In the genomic region with DNA sequence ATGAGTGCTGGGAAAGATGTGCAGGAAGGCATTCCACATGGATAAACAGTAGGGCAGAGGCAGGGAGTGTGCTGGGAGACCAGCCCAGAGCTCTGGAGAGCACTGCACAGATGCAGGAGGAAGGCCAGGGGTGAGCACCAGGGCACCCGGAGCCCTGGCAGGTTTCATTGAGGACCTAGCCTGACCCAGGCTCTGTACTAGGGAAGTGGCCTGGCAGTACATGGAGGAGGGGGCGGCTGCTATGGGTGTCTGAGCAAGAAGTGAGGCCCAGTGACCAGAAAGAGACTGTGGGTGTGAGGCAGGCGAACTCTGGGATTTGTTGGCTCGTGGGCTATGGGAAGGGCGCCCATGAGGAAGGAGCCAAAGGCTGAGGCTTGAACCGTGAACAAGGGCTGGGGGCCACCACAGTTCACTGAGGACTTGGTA, we compare ENCODE assay signal across 16 cellular contexts.
DNase-seq lines count a peak whose midpoint lies in the region; ATAC-seq and TF ChIP-seq lines count a peak whose summit lies in the region.
"Had no signal": no experiment of that assay in that cellular context is flagged by ENCODE, and none has a peak within 500 bp of the region (broad histone marks: within the 10 kb centered on the region; RNA-seq: fewer than 3 reads in every experiment).

No MANE protein-coding gene starts in this region.

- H3K4me2 ChIP-seq in osteoblast (ENCODE audit: insufficient read depth, low read length) = no peak overlapping the region

- ATAC-seq in activated CD8-positive, alpha-beta T cell treated with anti-CD3 and anti-CD28 coated beads, Interleukin-2, amount 10 ng/mL, durations not matched to agents 7 days and 5 days = no peak
- no peak for ATAC-seq in GM21528 (IDR thresholded peaks at IDR 0.05; ENCODE audit: low FRiP score, unreplicated experiment)
- ATAC-seq: CD8-positive, alpha-beta T cell; PC-3 had no signal

- DNase-seq in cardiac septum (ENCODE audit: low spot score) (peak; percentile 69), left ventricle myocardium inferior (no peak), osteoblast (ENCODE audit: insufficient read length, low spot score, missing footprints) (peak; percentile 42), ureter (ENCODE audit: low spot score) (peak; percentile 30), COLO829 (ENCODE audit: low spot score) (no peak), NCI-H1092 treated with DMSO at 0.1 percent for 48 hours (lab: John Stamatoyannopoulos, UW) (no peak)
- DNase-seq in activated CD8-positive, alpha-beta T cell treated with anti-CD3 and anti-CD28 coated beads, Interleukin-2, amount 10 ng/mL, durations not matched to agents 7 days and 5 days = no peak
- DNase-seq: DND-41, GDM1, HFFc6, NCI-H1092, NCI-H1694 treated with DMSO at 0.1 percent for 48 hours, PC-3 had no signal

- no peak overlapping the region for H3K4me3 Mint-ChIP-seq in activated CD8-positive, alpha-beta T cell treated with anti-CD3 and anti-CD28 coated beads, Interleukin-2, amount 10 ng/mL, durations not matched to agents 7 days and 5 days
- H3K4me3 Mint-ChIP-seq: CD8-positive, alpha-beta T cell; HFFc6 had no signal

- H3K4me1 ChIP-seq in left ventricle myocardium inferior (peaks cover 9% of the 10 kb centered on the region), osteoblast (ENCODE audit: insufficient read depth, low read length) (no peaks in the 10 kb centered on the region)

- no peaks in the 10 kb centered on the region for H3K9me3 Mint-ChIP-seq in activated CD8-positive, alpha-beta T cell treated with anti-CD3 and anti-CD28 coated beads, Interleukin-2, amount 10 ng/mL, durations not matched to agents 7 days and 5 days (ENCODE audit: insufficient read depth)
- H3K9me3 Mint-ChIP-seq: CD8-positive, alpha-beta T cell; HFFc6 had no signal

- peaks cover 23% of the 10 kb centered on the region for H3K4me1 Mint-ChIP-seq in activated CD8-positive, alpha-beta T cell treated with anti-CD3 and anti-CD28 coated beads, Interleukin-2, amount 10 ng/mL, durations not matched to agents 7 days and 5 days (ENCODE audit: low read depth)

- H3K79me2 ChIP-seq in osteoblast (ENCODE audit: insufficient read depth, low read length) = no peaks in the 10 kb centered on the region

- H3K27ac ChIP-seq in left ventricle myocardium inferior (replicated peaks) = no peak overlapping the region
- no peak overlapping the region for H3K27ac ChIP-seq in osteoblast (ENCODE audit: low read depth, low read length)

- H3K36me3 Mint-ChIP-seq in activated CD8-positive, alpha-beta T cell treated with anti-CD3 and anti-CD28 coated beads, Interleukin-2, amount 10 ng/mL, durations not matched to agents 7 days and 5 days (ENCODE audit: low read depth) = no peaks in the 10 kb centered on the region

- CTCF ChIA-PET in activated CD8-positive, alpha-beta T cell treated with anti-CD3 and anti-CD28 coated beads, Interleukin-2, amount 10 ng/mL, durations not matched to agents 7 days and 5 days (lab: Charles Lee) = no interaction called here

- TF ChIP-seq CTCF in left ventricle myocardium inferior (IDR thresholded peaks at IDR 0.05; ENCODE audit: borderline replicate concordance) = no peak
- TF ChIP-seq CTCF in osteoblast (IDR thresholded peaks at IDR 0.05; ENCODE audit: extremely low read depth, low read depth, low read length) = no peak

- H3K36me3 ChIP-seq in left ventricle myocardium inferior (no peaks in the 10 kb centered on the region), osteoblast (ENCODE audit: insufficient read depth, low read length) (no peaks in the 10 kb centered on the region)
- H3K36me3 ChIP-seq: BE2C had no signal

- H3K27me3 Mint-ChIP-seq in activated CD8-positive, alpha-beta T cell treated with anti-CD3 and anti-CD28 coated beads, Interleukin-2, amount 10 ng/mL, durations not matched to agents 7 days and 5 days (ENCODE audit: low read depth) = no peaks in the 10 kb centered on the region

- peak overlapping the region; percentile 3 for H3K27ac Mint-ChIP-seq in activated CD8-positive, alpha-beta T cell treated with anti-CD3 and anti-CD28 coated beads, Interleukin-2, amount 10 ng/mL, durations not matched to agents 7 days and 5 days
- H3K27ac Mint-ChIP-seq: CD8-positive, alpha-beta T cell; HFFc6 had no signal

- H2AFZ ChIP-seq in osteoblast (ENCODE audit: low read length) = no peak overlapping the region

- H3K27me3 ChIP-seq in left ventricle myocardium inferior (ENCODE audit: low read depth) (no peaks in the 10 kb centered on the region), osteoblast (ENCODE audit: insufficient read depth, low read length) (no peaks in the 10 kb centered on the region)
- H3K27me3 ChIP-seq: BE2C had no signal

- no peaks in the 10 kb centered on the region for H4K20me1 ChIP-seq in osteoblast (ENCODE audit: insufficient read depth, low read length)

- intact Hi-C loops in cardiac septum (cut with DNase I) (loop anchor here (10.0 kb wide), 1 partner anchor 233 kb away; no protein-coding TSS in a partner anchor), left ventricle myocardium inferior (cut with micrococcal nuclease) (no loop called here)

- H3K4me3 ChIP-seq in left ventricle myocardium inferior (no peak overlapping the region), osteoblast (ENCODE audit: insufficient read depth, low read length) (no peak overlapping the region)

- POLR2A ChIA-PET in activated CD8-positive, alpha-beta T cell treated with anti-CD3 and anti-CD28 coated beads, Interleukin-2, amount 10 ng/mL, durations not matched to agents 7 days and 5 days (lab: Charles Lee) = no interaction called here

- H3K9me3 ChIP-seq in left ventricle myocardium inferior (replicated peaks) (no peaks in the 10 kb centered on the region), osteoblast (ENCODE audit: low read depth, low read length) (no peaks in the 10 kb centered on the region)
- H3K9me3 ChIP-seq: BE2C had no signal

Comparison
In these comparisons a context has a peak if more than half of its experiments do, and no peak if none do; other contexts are left out.
1. DNase-seq: peak in cardiac septum (single experiment), osteoblast (single experiment) and ureter (single experiment); none in left ventricle myocardium inferior (single experiment), activated CD8-positive, alpha-beta T cell treated with anti-CD3 and anti-CD28 coated beads, Interleukin-2, amount 10 ng/mL, durations not matched to agents 7 days and 5 days (single experiment), COLO829 (single experiment) and NCI-H1092 treated with DMSO at 0.1 percent for 48 hours (single experiment).